ENCODE assay signal across 17 cellular contexts in genomic region chr22:22645969-22646368, GRCh38. TPM values are rescaled to one million over a fixed set of nuclear protein-coding genes. Genes with fewer than 3 reads are reported as not detected.
"Had no signal": no experiment of that assay in that cellular context is flagged by ENCODE, and none has a peak within 500 bp of the region (broad histone marks: within the 10 kb centered on the region; RNA-seq: fewer than 3 reads in every experiment).

No MANE protein-coding gene starts in this region.

RNA-seq across cellular contexts. Expression of gene GGTLC2, which starts 1.6 kb away (rescaled TPM):
- total RNA-seq: naive thymus-derived CD8-positive, alpha-beta T cell; natural killer cell treated with Interleukin-12 subunit alpha and Interleukin-12 subunit beta and Interleukin-15 and Interleukin-18, amount 100 ng/mL, for 72 hours; neural crest cell; omental fat pad; osteocyte; pancreas; posterior vena cava; pulmonary artery endothelial cell; right cardiac atrium; right lobe of liver; sigmoid colon; smooth muscle cell; spleen; suprapubic skin; transverse colon; ureter; vagina had no signal
